In genomic region chr19:10231624-10232228, GRCh38 we compare ENCODE assay signal across 1 cellular context.
TF ChIP-seq lines count a peak whose summit lies in the region.

No MANE protein-coding gene starts in this region.

TF ChIP-seq in H1, 55 proteins besides CTCF, POLR2A, EP300 and RAD21:
- TF ChIP-seq BRCA1 (IDR thresholded peaks at IDR 0.05; ENCODE audit: low read depth, low read length) (no peak), MAFK (IDR thresholded peaks at IDR 0.05; ENCODE audit: low read depth, low read length) (no peak), ATF3 (IDR thresholded peaks at IDR 0.05; ENCODE audit: insufficient read depth, low read depth, low read length) (no peak), MAX (IDR thresholded peaks at IDR 0.05) (no peak), KDM1A (IDR thresholded peaks at IDR 0.05; ENCODE audit: borderline replicate concordance, low read length) (no peak), ASH2L (IDR thresholded peaks at IDR 0.05; ENCODE audit: low read length) (no peak), FOSL1 (IDR thresholded peaks at IDR 0.05; ENCODE audit: insufficient read depth, low read depth, low read length) (no peak), HDAC6 (IDR thresholded peaks at IDR 0.05; ENCODE audit: low read depth, low read length) (no peak), GTF2F1 (IDR thresholded peaks at IDR 0.05; ENCODE audit: borderline replicate concordance, low read depth, low read length) (no peak), RNF2 (IDR thresholded peaks at IDR 0.05; ENCODE audit: borderline replicate concordance, low read depth, low read length, missing control alignments, poor library complexity, severe bottlenecking) (no peak), RXRA (IDR thresholded peaks at IDR 0.05; ENCODE audit: insufficient read depth, low read depth, low read length) (no peak), CHD7 (IDR thresholded peaks at IDR 0.05; ENCODE audit: insufficient replicate concordance, low read length) (no peak), NANOG (IDR thresholded peaks at IDR 0.05; ENCODE audit: insufficient read depth, low read depth, low read length, poor library complexity, severe bottlenecking) (no peak)
TF ChIP-seq in H1: peak in this region for 0.
